In the genomic region with DNA sequence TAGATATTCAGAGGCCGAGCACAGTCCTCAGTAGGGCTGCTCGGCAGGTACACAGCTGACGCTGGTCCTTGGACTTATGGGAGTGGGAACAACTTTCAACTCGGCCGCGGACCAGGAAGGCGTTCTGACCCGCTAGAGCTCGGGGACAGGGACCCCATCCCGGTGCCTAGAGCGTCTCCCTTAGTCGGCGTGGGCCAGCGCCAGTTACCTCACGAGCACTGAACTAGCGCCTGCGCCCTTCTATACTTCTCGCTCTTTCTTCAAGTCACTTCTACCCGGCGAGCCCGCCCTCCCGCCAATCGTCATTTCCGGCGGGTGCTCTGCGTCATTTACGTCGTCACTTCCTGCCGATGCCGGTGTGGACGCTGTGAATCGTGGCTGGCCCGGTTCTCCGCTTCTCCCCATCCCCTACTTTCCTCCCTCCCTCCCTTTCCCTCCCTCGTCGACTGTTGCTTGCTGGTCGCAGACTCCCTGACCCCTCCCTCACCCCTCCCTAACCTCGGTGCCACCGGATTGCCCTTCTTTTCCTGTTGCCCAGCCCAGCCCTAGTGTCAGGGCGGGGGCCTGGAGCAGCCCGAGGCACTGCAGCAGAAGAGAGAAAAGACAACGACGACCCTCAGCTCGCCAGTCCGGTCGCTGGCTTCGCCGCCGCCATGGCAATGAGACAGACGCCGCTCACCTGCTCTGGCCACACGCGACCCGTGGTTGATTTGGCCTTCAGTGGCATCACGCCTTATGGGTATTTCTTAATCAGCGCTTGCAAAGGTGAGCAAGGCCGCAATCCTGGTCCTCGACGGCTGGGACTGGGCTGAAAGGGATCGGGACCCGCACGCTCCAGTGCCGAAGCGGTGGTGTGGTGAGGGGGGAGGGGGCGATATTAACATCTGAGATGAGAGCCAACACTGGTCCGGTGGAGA, we compare ENCODE assay signal across 8 cellular contexts. TPM values are rescaled to one million over a fixed set of nuclear protein-coding genes. Genes with fewer than 3 reads are reported as not detected.
DNase-seq lines count a peak whose midpoint lies in the region; ATAC-seq lines count a peak whose summit lies in the region.

A gene with protein sequence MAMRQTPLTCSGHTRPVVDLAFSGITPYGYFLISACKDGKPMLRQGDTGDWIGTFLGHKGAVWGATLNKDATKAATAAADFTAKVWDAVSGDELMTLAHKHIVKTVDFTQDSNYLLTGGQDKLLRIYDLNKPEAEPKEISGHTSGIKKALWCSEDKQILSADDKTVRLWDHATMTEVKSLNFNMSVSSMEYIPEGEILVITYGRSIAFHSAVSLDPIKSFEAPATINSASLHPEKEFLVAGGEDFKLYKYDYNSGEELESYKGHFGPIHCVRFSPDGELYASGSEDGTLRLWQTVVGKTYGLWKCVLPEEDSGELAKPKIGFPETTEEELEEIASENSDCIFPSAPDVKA (plus strand): TSS at position 333 of the 917 bp plus-strand sequence. CDS start 321 bp downstream, at position 654.

- H3K27ac Mint-ChIP-seq in activated CD4-positive, alpha-beta T cell treated with anti-CD3 and anti-CD28 coated beads, Interleukin-2, amount 10 ng/mL, durations not matched to agents 7 days and 5 days, result peak within 1 kb of the TSS; percentile 100

- H4K20me1 ChIP-seq in BLaER1, result peaks cover 50% of the 10 kb centered on the region

- ATAC-seq in GM19328 (IDR thresholded peaks at IDR 0.05; ENCODE audit: unreplicated experiment), result peak; percentile 93
- ATAC-seq in HG03520 (IDR thresholded peaks at IDR 0.05; ENCODE audit: unreplicated experiment), result peak; percentile 95

- peak; percentile 95 for DNase-seq in NCI-H69 (lab: John Stamatoyannopoulos, UW)
- DNase-seq in activated CD4-positive, alpha-beta T cell treated with anti-CD3 and anti-CD28 coated beads, Interleukin-2, amount 10 ng/mL, durations not matched to agents 7 days and 5 days, result peak; percentile 95
- peak; percentile 46 for DNase-seq in cortex of kidney (lab: John Stamatoyannopoulos, UW)
- DNase-seq in left kidney (ENCODE audit: low read depth, low spot score), result peak; percentile 99
- DNase-seq in stimulated activated CD4-positive, alpha-beta T cell treated with anti-CD3 and anti-CD28 coated beads, Interleukin-2, amount 100 ng/mL, for 24 hours, result peak; percentile 94 to 96

- peak within 1 kb of the TSS; percentile 91 for H3K4me3 ChIP-seq in BLaER1

- no peaks in the 10 kb centered on the region for H3K9me3 ChIP-seq in BLaER1

- peak within 1 kb of the TSS; percentile 98 for H3K4me3 Mint-ChIP-seq in activated CD4-positive, alpha-beta T cell treated with anti-CD3 and anti-CD28 coated beads, Interleukin-2, amount 10 ng/mL, durations not matched to agents 7 days and 5 days

- peak within 1 kb of the TSS; percentile 93 for H3K4me2 ChIP-seq in BLaER1

- peaks cover 2% of the 10 kb centered on the region for H3K27me3 Mint-ChIP-seq in activated CD4-positive, alpha-beta T cell treated with anti-CD3 and anti-CD28 coated beads, Interleukin-2, amount 10 ng/mL, durations not matched to agents 7 days and 5 days

- CTCF ChIA-PET in activated CD4-positive, alpha-beta T cell treated with anti-CD3 and anti-CD28 coated beads, Interleukin-2, amount 10 ng/mL, durations not matched to agents 7 days and 5 days (lab: Charles Lee), result interaction anchor here (1.3 to 1.5 kb wide), 4 partner anchors 10 to 17 kb away, joined by 4 to 6 read pairs (median 5); no protein-coding TSS in a partner anchor

- H3K27ac ChIP-seq in BLaER1, result peak within 1 kb of the TSS; percentile 93

- H3K4me1 ChIP-seq in BLaER1, result peaks cover 30% of the 10 kb centered on the region

- POLR2A ChIA-PET in activated CD4-positive, alpha-beta T cell treated with anti-CD3 and anti-CD28 coated beads, Interleukin-2, amount 10 ng/mL, durations not matched to agents 7 days and 5 days (lab: Charles Lee), result no interaction called here

- peaks cover 22% of the 10 kb centered on the region for H3K36me3 ChIP-seq in BLaER1

- peaks cover 48% of the 10 kb centered on the region for H3K4me1 Mint-ChIP-seq in activated CD4-positive, alpha-beta T cell treated with anti-CD3 and anti-CD28 coated beads, Interleukin-2, amount 10 ng/mL, durations not matched to agents 7 days and 5 days

- H3K9ac ChIP-seq in BLaER1, result peak within 1 kb of the TSS; percentile 95

- H3K9me3 Mint-ChIP-seq in activated CD4-positive, alpha-beta T cell treated with anti-CD3 and anti-CD28 coated beads, Interleukin-2, amount 10 ng/mL, durations not matched to agents 7 days and 5 days, result no peaks in the 10 kb centered on the region

- H3K36me3 Mint-ChIP-seq in activated CD4-positive, alpha-beta T cell treated with anti-CD3 and anti-CD28 coated beads, Interleukin-2, amount 10 ng/mL, durations not matched to agents 7 days and 5 days (ENCODE audit: low read depth), result peaks cover 27% of the 10 kb centered on the region

- no peaks in the 10 kb centered on the region for H3K27me3 ChIP-seq in BLaER1

RNA-seq across cellular contexts. Expression of the gene that starts here (rescaled TPM):
- 10 to 100 TPM; 78.6 to 80.2 TPM for total RNA-seq in activated CD4-positive, alpha-beta T cell treated with anti-CD3 and anti-CD28 coated beads, Interleukin-2, amount 10 ng/mL, durations not matched to agents 7 days and 5 days

Comparison
In these comparisons a context has a peak if more than half of its experiments do, and no peak if none do; other contexts are left out.
1. Peak in every context shown above with its lines: DNase-seq, ATAC-seq, H3K4me3 ChIP-seq and H3K27ac ChIP-seq.
2. DNase-seq: peak in every context shown above with its lines; median percentile 99 in left kidney; 95 in NCI-H69; 95 in activated CD4-positive, alpha-beta T cell treated with anti-CD3 and anti-CD28 coated beads, Interleukin-2, amount 10 ng/mL, durations not matched to agents 7 days and 5 days; 95 in stimulated activated CD4-positive, alpha-beta T cell treated with anti-CD3 and anti-CD28 coated beads, Interleukin-2, amount 100 ng/mL, for 24 hours; 46 in cortex of kidney.